Comparison of ENCODE assay signal across 16 cellular contexts in genomic region chr6:90026216-90026615, GRCh38.
DNase-seq lines count a peak whose midpoint lies in the region; ATAC-seq and TF ChIP-seq lines count a peak whose summit lies in the region.
"Had no signal": no experiment of that assay in that cellular context is flagged by ENCODE, and none has a peak within 500 bp of the region (broad histone marks: within the 10 kb centered on the region; RNA-seq: fewer than 3 reads in every experiment).

No MANE protein-coding gene starts in this region.

- DNase-seq in activated CD4-positive, alpha-beta T cell treated with anti-CD3 and anti-CD28 coated beads, Interleukin-2, amount 10 ng/mL, durations not matched to agents 24 days and 14 days: no peak
- no peak for DNase-seq in activated CD4-positive, alpha-beta T cell treated with anti-CD3 and anti-CD28 coated beads, Interleukin-2, amount 10 ng/mL, durations not matched to agents 7 days and 5 days
- peak; percentile 22 for DNase-seq in PC-3
- DNase-seq in osteoblast (ENCODE audit: insufficient read length, low spot score, missing footprints): no peak
- no peak for DNase-seq in esophagus squamous epithelium (lab: John Stamatoyannopoulos, UW)
- no peak for DNase-seq in WTC11 (ENCODE audit: low spot score)
- DNase-seq in T1000 (lab: John Stamatoyannopoulos, UW): no peak
- DNase-seq: amygdala; CD8-positive, alpha-beta memory T cell; NCI-H345; spleen had no signal

- TF ChIP-seq POLR2A in esophagus squamous epithelium (IDR thresholded peaks at IDR 0.05): no peak

- H3K27ac ChIP-seq in PC-3 (ENCODE audit: low read length) (peak overlapping the region; percentile 90), osteoblast (ENCODE audit: low read depth, low read length) (peak overlapping the region; percentile 75), esophagus squamous epithelium (no peak overlapping the region)
- H3K27ac ChIP-seq: epithelial cell of prostate, KMS-11, parathyroid adenoma, spleen had no signal

- H3K9me3 ChIP-seq in PC-3 (ENCODE audit: low read length) (no peaks in the 10 kb centered on the region), osteoblast (ENCODE audit: low read depth, low read length) (no peaks in the 10 kb centered on the region), esophagus squamous epithelium (no peaks in the 10 kb centered on the region)
- H3K9me3 ChIP-seq: SJCRH30, spleen had no signal

- no TSS peak for BruUV-seq in PC-3 (replicated peaks; lab: Mats Ljungman, UMichigan)

- H3K4me2 ChIP-seq in PC-3 (ENCODE audit: low read length) (peak overlapping the region; percentile 77), osteoblast (ENCODE audit: insufficient read depth, low read length) (peak overlapping the region; percentile 70)
- H3K4me2 ChIP-seq: KMS-11 had no signal

- intact Hi-C loops in activated CD4-positive, alpha-beta T cell treated with anti-CD3 and anti-CD28 coated beads, Interleukin-2, amount 10 ng/mL, durations not matched to agents 24 days and 14 days (cut with micrococcal nuclease): loop anchor here (1.0 to 5.0 kb wide), 4 partner anchors 42 to 451 kb away; no protein-coding TSS in a partner anchor
- intact Hi-C loops in PC-3 (cut with micrococcal nuclease): no loop called here
- intact Hi-C loops in esophagus squamous epithelium (cut with DNase I): no loop called here

- H3K9me2 ChIP-seq in PC-3 (replicated peaks; ENCODE audit: low read length): no peaks in the 10 kb centered on the region

- no peaks in the 10 kb centered on the region for H3K79me2 ChIP-seq in PC-3 (ENCODE audit: low read length)
- H3K79me2 ChIP-seq in osteoblast (ENCODE audit: insufficient read depth, low read length): no peaks in the 10 kb centered on the region
- H3K79me2 ChIP-seq: parathyroid adenoma had no signal

- H3K27ac Mint-ChIP-seq in activated CD4-positive, alpha-beta T cell treated with anti-CD3 and anti-CD28 coated beads, Interleukin-2, amount 10 ng/mL, durations not matched to agents 24 days and 14 days: peak overlapping the region; percentile 90
- no peak overlapping the region for H3K27ac Mint-ChIP-seq in activated CD4-positive, alpha-beta T cell treated with anti-CD3 and anti-CD28 coated beads, Interleukin-2, amount 10 ng/mL, durations not matched to agents 7 days and 5 days
- peak overlapping the region in 4 of 5 experiments; percentile 4 to 73 (median 46) for H3K27ac Mint-ChIP-seq in brain
- no peak overlapping the region for H3K27ac Mint-ChIP-seq in WTC11

- WGBS in esophagus squamous epithelium, 2 donors: 70 to 71% methylated on average over 1 of the region's 1 CpG

- no peaks in the 10 kb centered on the region for H3F3A ChIP-seq in PC-3 (ENCODE audit: low read length, unreplicated experiment)

- POLR2A ChIA-PET in activated CD4-positive, alpha-beta T cell treated with anti-CD3 and anti-CD28 coated beads, Interleukin-2, amount 10 ng/mL, durations not matched to agents 7 days and 5 days (lab: Charles Lee): no interaction called here
- POLR2A ChIA-PET in PC-3 (lab: Charles Lee; ENCODE audit: unreplicated experiment): no interaction called here
- POLR2A ChIA-PET in WTC11 (lab: Charles Lee): no interaction called here

- H3K27me3 ChIP-seq in PC-3 (ENCODE audit: low read length): no peaks in the 10 kb centered on the region
- no peaks in the 10 kb centered on the region for H3K27me3 ChIP-seq in osteoblast (ENCODE audit: insufficient read depth, low read length)
- no peaks in the 10 kb centered on the region for H3K27me3 ChIP-seq in esophagus squamous epithelium
- H3K27me3 ChIP-seq: SJCRH30, spleen had no signal

- TF ChIP-seq CTCF in PC-3 (conservative IDR thresholded peaks at IDR 0.05; ENCODE audit: low read depth, low read length) (no peak), brain (conservative IDR thresholded peaks at IDR 0.05) (no peak), osteoblast (IDR thresholded peaks at IDR 0.05; ENCODE audit: extremely low read depth, low read depth, low read length) (no peak), esophagus squamous epithelium (IDR thresholded peaks at IDR 0.05) (no peak), WTC11 (IDR thresholded peaks at IDR 0.05) (no peak)

- peak overlapping the region; percentile 73 for H3K9ac ChIP-seq in PC-3 (ENCODE audit: low read length)
- H3K9ac ChIP-seq: KMS-11, parathyroid adenoma had no signal

- peak; percentile 23; the same call in 1 of the 2 replicates for ATAC-seq in PC-3
- no peak for ATAC-seq in WTC11

- H3K27me3 Mint-ChIP-seq in activated CD4-positive, alpha-beta T cell treated with anti-CD3 and anti-CD28 coated beads, Interleukin-2, amount 10 ng/mL, durations not matched to agents 24 days and 14 days: no peaks in the 10 kb centered on the region
- no peaks in the 10 kb centered on the region for H3K27me3 Mint-ChIP-seq in activated CD4-positive, alpha-beta T cell treated with anti-CD3 and anti-CD28 coated beads, Interleukin-2, amount 10 ng/mL, durations not matched to agents 7 days and 5 days
- H3K27me3 Mint-ChIP-seq in brain (no peaks in the 10 kb centered on the region), WTC11 (ENCODE audit: low read depth) (no peaks in the 10 kb centered on the region; the same call in 1 of the 2 replicates)
- H3K27me3 Mint-ChIP-seq: CD8-positive, alpha-beta memory T cell had no signal

- no peak overlapping the region for H3K4me3 ChIP-seq in PC-3 (ENCODE audit: low read length)
- no peak overlapping the region for H3K4me3 ChIP-seq in osteoblast (ENCODE audit: insufficient read depth, low read length)
- H3K4me3 ChIP-seq in esophagus squamous epithelium: no peak overlapping the region
- H3K4me3 ChIP-seq: SJCRH30, spleen had no signal

- H3K4me1 ChIP-seq in PC-3 (ENCODE audit: insufficient read depth, low read length) (peaks cover 20% of the 10 kb centered on the region), osteoblast (ENCODE audit: insufficient read depth, low read length) (peaks cover 18% of the 10 kb centered on the region), esophagus squamous epithelium (no peaks in the 10 kb centered on the region)
- H3K4me1 ChIP-seq: parathyroid adenoma had no signal

- H3K4me1 Mint-ChIP-seq in activated CD4-positive, alpha-beta T cell treated with anti-CD3 and anti-CD28 coated beads, Interleukin-2, amount 10 ng/mL, durations not matched to agents 24 days and 14 days: peaks cover 63% of the 10 kb centered on the region
- peaks cover 69% of the 10 kb centered on the region for H3K4me1 Mint-ChIP-seq in activated CD4-positive, alpha-beta T cell treated with anti-CD3 and anti-CD28 coated beads, Interleukin-2, amount 10 ng/mL, durations not matched to agents 7 days and 5 days
- H3K4me1 Mint-ChIP-seq in brain (peaks cover 61% of the 10 kb centered on the region), WTC11 (peaks cover 8% of the 10 kb centered on the region)

- H2AFZ ChIP-seq in PC-3 (ENCODE audit: low read length): peak overlapping the region; percentile 48; the same call in 1 of the 2 replicates
- H2AFZ ChIP-seq in osteoblast (ENCODE audit: low read length): no peak overlapping the region
- H2AFZ ChIP-seq: parathyroid adenoma had no signal

- H3K36me3 ChIP-seq in PC-3 (ENCODE audit: low read depth, low read length): no peaks in the 10 kb centered on the region
- no peaks in the 10 kb centered on the region for H3K36me3 ChIP-seq in osteoblast (ENCODE audit: insufficient read depth, low read length)
- no peaks in the 10 kb centered on the region for H3K36me3 ChIP-seq in esophagus squamous epithelium
- H3K36me3 ChIP-seq: SJCRH30 had no signal

- H4K20me1 ChIP-seq in PC-3 (ENCODE audit: low read length) (no peaks in the 10 kb centered on the region), osteoblast (ENCODE audit: insufficient read depth, low read length) (no peaks in the 10 kb centered on the region)

- peak overlapping the region; percentile 56 for H3K4me3 Mint-ChIP-seq in activated CD4-positive, alpha-beta T cell treated with anti-CD3 and anti-CD28 coated beads, Interleukin-2, amount 10 ng/mL, durations not matched to agents 24 days and 14 days
- H3K4me3 Mint-ChIP-seq in activated CD4-positive, alpha-beta T cell treated with anti-CD3 and anti-CD28 coated beads, Interleukin-2, amount 10 ng/mL, durations not matched to agents 7 days and 5 days: no peak overlapping the region
- H3K4me3 Mint-ChIP-seq in brain (peak overlapping the region in 2 of 5 experiments; percentile 2 to 39), WTC11 (no peak overlapping the region)

- CTCF ChIA-PET in activated CD4-positive, alpha-beta T cell treated with anti-CD3 and anti-CD28 coated beads, Interleukin-2, amount 10 ng/mL, durations not matched to agents 7 days and 5 days (lab: Charles Lee): no interaction called here
- CTCF ChIA-PET in PC-3 (lab: Charles Lee) (no interaction called here), WTC11 (lab: Charles Lee) (no interaction called here)

- peaks cover 54% of the 10 kb centered on the region for H3K36me3 Mint-ChIP-seq in activated CD4-positive, alpha-beta T cell treated with anti-CD3 and anti-CD28 coated beads, Interleukin-2, amount 10 ng/mL, durations not matched to agents 24 days and 14 days (ENCODE audit: low read depth)
- peaks cover 65% of the 10 kb centered on the region for H3K36me3 Mint-ChIP-seq in activated CD4-positive, alpha-beta T cell treated with anti-CD3 and anti-CD28 coated beads, Interleukin-2, amount 10 ng/mL, durations not matched to agents 7 days and 5 days (ENCODE audit: low read depth)
- H3K36me3 Mint-ChIP-seq in brain (peaks cover 5% of the 10 kb centered on the region), WTC11 (no peaks in the 10 kb centered on the region)

- peaks cover 5% of the 10 kb centered on the region for H3K9me3 Mint-ChIP-seq in activated CD4-positive, alpha-beta T cell treated with anti-CD3 and anti-CD28 coated beads, Interleukin-2, amount 10 ng/mL, durations not matched to agents 24 days and 14 days
- H3K9me3 Mint-ChIP-seq in activated CD4-positive, alpha-beta T cell treated with anti-CD3 and anti-CD28 coated beads, Interleukin-2, amount 10 ng/mL, durations not matched to agents 7 days and 5 days: peaks cover 16% of the 10 kb centered on the region
- H3K9me3 Mint-ChIP-seq in brain: peaks cover 0 to 5% (median 5%) of the 10 kb centered on the region in 5 experiments
- H3K9me3 Mint-ChIP-seq in WTC11: no peaks in the 10 kb centered on the region
- H3K9me3 Mint-ChIP-seq: CD8-positive, alpha-beta memory T cell had no signal

Comparison
In these comparisons a context has a peak if more than half of its experiments do, and no peak if none do; other contexts are left out.
1. H3K27ac Mint-ChIP-seq: peak in activated CD4-positive, alpha-beta T cell treated with anti-CD3 and anti-CD28 coated beads, Interleukin-2, amount 10 ng/mL, durations not matched to agents 24 days and 14 days (single experiment) and brain (4 of 5); none in activated CD4-positive, alpha-beta T cell treated with anti-CD3 and anti-CD28 coated beads, Interleukin-2, amount 10 ng/mL, durations not matched to agents 7 days and 5 days (single experiment) and WTC11 (single experiment).
2. H3K27ac ChIP-seq: peak in PC-3 (single experiment) and osteoblast (single experiment); none in esophagus squamous epithelium (0 of 4).